ENCODE assay signal across 18 cellular contexts in the genomic region with DNA sequence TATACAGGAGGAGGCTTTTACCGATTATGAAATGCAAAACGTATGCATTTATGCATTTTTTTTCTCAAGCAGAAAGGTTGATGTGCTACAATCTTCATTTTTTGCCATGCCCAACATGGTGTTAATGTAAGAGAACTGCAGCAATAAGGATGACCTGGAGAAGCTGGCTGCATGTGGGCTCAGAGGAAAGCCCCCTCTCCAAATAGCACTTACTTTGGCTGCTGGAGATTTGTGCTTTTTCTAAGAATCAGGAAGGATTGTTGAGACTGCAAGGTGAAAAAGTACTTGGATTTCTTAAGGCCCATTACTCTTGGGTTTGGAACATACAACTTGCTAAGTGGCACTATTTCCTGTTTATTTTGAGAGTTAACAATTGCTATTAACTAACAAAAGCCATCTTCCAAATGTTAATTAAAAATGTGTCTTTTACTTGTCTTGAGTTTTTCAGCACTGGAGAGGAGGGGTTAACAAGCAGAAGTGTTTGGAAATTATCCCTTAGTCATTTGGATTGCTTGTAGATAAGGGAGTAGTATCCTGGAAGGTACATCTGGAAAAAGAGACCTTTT. TPM values are rescaled to one million over a fixed set of nuclear protein-coding genes. Genes with fewer than 3 reads are reported as not detected.
DNase-seq lines count a peak whose midpoint lies in the region; ATAC-seq, FAIRE-seq and TF ChIP-seq lines count a peak whose summit lies in the region.
"Had no signal": no experiment of that assay in that cellular context is flagged by ENCODE, and none has a peak within 500 bp of the region (broad histone marks: within the 10 kb centered on the region; RNA-seq: fewer than 3 reads in every experiment).

No MANE protein-coding gene starts in this region.

- H3K4me3 Mint-ChIP-seq in Calu3 (ENCODE audit: low read depth, unreplicated experiment) (no peak overlapping the region), nephron progenitor cell (peak overlapping the region; percentile 99)
- H3K4me3 Mint-ChIP-seq: activated CD4-positive, alpha-beta T cell treated with anti-CD3 and anti-CD28 coated beads, Interleukin-2, amount 10 ng/mL, durations not matched to agents 24 days and 14 days had no signal

- DNase-seq in Calu3, result no peak
- DNase-seq in IMR-90, result no peak
- no peak for DNase-seq in H1 (ENCODE audit: low read depth in 1 of 2, low spot score in 2 of 2)
- no peak for DNase-seq in nephron progenitor cell
- DNase-seq in DMS114 treated with DMSO at 0.1 percent for 48 hours (lab: John Stamatoyannopoulos, UW; ENCODE audit: unreplicated experiment), result no peak
- DNase-seq in kidney glomerular epithelial cell (lab: John Stamatoyannopoulos, UW), result no peak
- DNase-seq in activated T-cell treated with anti-CD3 and anti-CD28 coated beads, Interleukin-2, amount 50 U/mL, for 48 hours, result no peak
- DNase-seq: activated CD4-positive, alpha-beta T cell treated with anti-CD3 and anti-CD28 coated beads, Interleukin-2, amount 10 ng/mL, durations not matched to agents 24 days and 14 days; activated effector memory CD4-positive, alpha-beta T cell treated with anti-CD3 and anti-CD28 coated beads, Interleukin-2, amount 50 U/mL, for 16 hours; brain microvascular endothelial cell; hypothalamus; midbrain; NCI-H2107; OCI-M1; stimulated activated CD4-positive, alpha-beta T cell treated with anti-CD3 and anti-CD28 coated beads, Interleukin-2, amount 100 ng/mL, for 48 hours; stimulated activated naive CD8-positive, alpha-beta T cell treated with anti-CD3 and anti-CD28 coated beads, Interleukin-15, Interleukin-2, amounts not matched to agents 100 U/mL and 50 U/mL, for 24 hours had no signal

- H4K5ac ChIP-seq in IMR-90 (ENCODE audit: low read depth, low read length) (no peak overlapping the region), H1 (ENCODE audit: insufficient read length, low read depth, low read length) (no peak overlapping the region)

- POLR2A ChIA-PET in IMR-90 (lab: Charles Lee; ENCODE audit: unreplicated experiment), result interaction anchor here (0.5 to 0.7 kb wide), 2 partner anchors 150 to 1425 kb away, joined by 3 read pairs; no protein-coding TSS in a partner anchor
- POLR2A ChIA-PET in H1 (lab: Charles Lee; ENCODE audit: partially characterized antibody), result interaction anchor here (0.8 to 10.3 kb wide), 6 partner anchors 10 to 1199 kb away, joined by 3 to 161 read pairs (median 6); no protein-coding TSS in a partner anchor

- H3K56ac ChIP-seq in IMR-90 (ENCODE audit: extremely low read depth, insufficient read depth, low read length) (no peak overlapping the region), H1 (replicated peaks; ENCODE audit: insufficient read length, low read depth, low read length) (no peak overlapping the region)

- H2BK12ac ChIP-seq in H1 (ENCODE audit: low read depth, low read length), result no peak overlapping the region

- H3K27me3 ChIP-seq in IMR-90 (ENCODE audit: control insufficient read depth, insufficient read depth, low read length), result no peaks in the 10 kb centered on the region
- no peaks in the 10 kb centered on the region for H3K27me3 ChIP-seq in H1 (replicated peaks in 1 of 4; ENCODE audit: control insufficient read depth in 3 of 4, extremely low read depth in 1 of 4, insufficient read depth in 3 of 4, low read length in 3 of 4)
- H3K27me3 ChIP-seq in gastroesophageal sphincter, result no peaks in the 10 kb centered on the region
- H3K27me3 ChIP-seq: brain microvascular endothelial cell had no signal

- H2BK5ac ChIP-seq in IMR-90 (ENCODE audit: low read depth, low read length, poor library complexity, severe bottlenecking) (no peak overlapping the region), H1 (ENCODE audit: low read depth, low read length) (peak overlapping the region; percentile 22; the same call in 1 of the 2 replicates)

- TF ChIP-seq RAD21 in IMR-90 (IDR thresholded peaks at IDR 0.05; ENCODE audit: low read length) (no peak), H1 (IDR thresholded peaks at IDR 0.05 in 1 of 2, conservative IDR thresholded peaks at IDR 0.05 in 1 of 2; ENCODE audit: low read depth in 2 of 2, low read length in 2 of 2) (no peak)

- ATAC-seq in IMR-90 (ENCODE audit: low read depth), result no peak
- ATAC-seq in gastroesophageal sphincter, result no peak
- ATAC-seq: stimulated activated naive CD8-positive, alpha-beta T cell treated with anti-CD3 and anti-CD28 coated beads, Interleukin-15, Interleukin-2, amounts not matched to agents 100 U/mL and 50 U/mL, for 24 hours had no signal

- peak overlapping the region; percentile 21 for H3K27ac Mint-ChIP-seq in Calu3 (ENCODE audit: unreplicated experiment)
- H3K27ac Mint-ChIP-seq in nephron progenitor cell, result peak overlapping the region; percentile 87
- H3K27ac Mint-ChIP-seq: activated CD4-positive, alpha-beta T cell treated with anti-CD3 and anti-CD28 coated beads, Interleukin-2, amount 10 ng/mL, durations not matched to agents 24 days and 14 days had no signal

- peak overlapping the region; percentile 62; the same call in 1 of the 2 replicates for H3K23ac ChIP-seq in IMR-90 (ENCODE audit: low read depth, low read length)
- H3K23ac ChIP-seq in H1 (ENCODE audit: insufficient read length), result no peak overlapping the region

- CTCF ChIA-PET in Calu3 (lab: Charles Lee), result interaction anchor here (1.1 to 1.6 kb wide), 2 partner anchors 10 to 287 kb away, joined by 4 read pairs; no protein-coding TSS in a partner anchor
- CTCF ChIA-PET in IMR-90 (lab: Yijun Ruan, JAX), result no interaction called here
- CTCF ChIA-PET in H1 (lab: Charles Lee; ENCODE audit: partially characterized antibody), result interaction anchor here (0.6 to 1.8 kb wide), 7 partner anchors 66 to 299 kb away, joined by 3 to 5 read pairs (median 3); no protein-coding TSS in a partner anchor

- H3K4me1 ChIP-seq in IMR-90 (ENCODE audit: control insufficient read depth, insufficient read depth, low read length) (peaks cover 4% of the 10 kb centered on the region), H1 (replicated peaks in 1 of 4; ENCODE audit: control insufficient read depth in 3 of 4, insufficient read depth in 4 of 4, low read length in 3 of 4) (peaks cover 0 to 15% (median 6%) of the 10 kb centered on the region in 4 experiments; a peak in 4 of 7 replicates), gastroesophageal sphincter (peaks cover 0 to 30% (median 2%) of the 10 kb centered on the region in 3 donors)

- H2BK20ac ChIP-seq in IMR-90 (ENCODE audit: low read depth, low read length) (no peak overlapping the region), H1 (ENCODE audit: low read length) (no peak overlapping the region)

- H3K27me3 Mint-ChIP-seq in Calu3 (ENCODE audit: unreplicated experiment) (no peaks in the 10 kb centered on the region), nephron progenitor cell (ENCODE audit: low read depth, poor library complexity) (peaks cover 8% of the 10 kb centered on the region)

- intact Hi-C loops in Calu3 (cut with micrococcal nuclease; ENCODE audit: unreplicated experiment), result loop anchor here (2.0 to 10.0 kb wide), 9 partner anchors 48 to 1288 kb away; no protein-coding TSS in a partner anchor
- intact Hi-C loops in IMR-90 (cut with micrococcal nuclease), result loop anchor here (5.0 to 10.0 kb wide), 8 partner anchors 143 to 648 kb away; no protein-coding TSS in a partner anchor

- H3K27ac ChIP-seq in IMR-90 (ENCODE audit: insufficient read depth, low read length), result no peak overlapping the region
- H3K27ac ChIP-seq in H1 (ENCODE audit: low read depth, low read length), result peak overlapping the region; percentile 19; the same call in 1 of the 2 replicates
- no peak overlapping the region for H3K27ac ChIP-seq in gastroesophageal sphincter
- H3K27ac ChIP-seq: brain microvascular endothelial cell, epithelial cell of prostate had no signal

- H3K4me1 Mint-ChIP-seq in Calu3 (ENCODE audit: low read depth, unreplicated experiment), result peaks cover 11% of the 10 kb centered on the region
- H3K4me1 Mint-ChIP-seq in nephron progenitor cell, result peaks cover 45% of the 10 kb centered on the region

- H4K8ac ChIP-seq in IMR-90 (ENCODE audit: low read depth in 2 of 2, low read length in 2 of 2) (no peak overlapping the region), H1 (ENCODE audit: extremely low read depth, insufficient read depth, low read length) (no peak overlapping the region)

- BruUV-seq in Calu3 (replicated peaks; lab: Mats Ljungman, UMichigan) (no TSS peak), IMR-90 (replicated peaks; lab: Mats Ljungman, UMichigan) (no TSS peak)

- peaks cover 4% of the 10 kb centered on the region for H3K23me2 ChIP-seq in H1 (ENCODE audit: low read depth, low read length)

- H3K36me3 Mint-ChIP-seq in Calu3 (ENCODE audit: insufficient read depth, unreplicated experiment), result peaks cover 17% of the 10 kb centered on the region
- peaks cover 66% of the 10 kb centered on the region for H3K36me3 Mint-ChIP-seq in nephron progenitor cell (ENCODE audit: low read depth)

- H3K9ac ChIP-seq in IMR-90 (ENCODE audit: low read depth, low read length) (no peak overlapping the region), H1 (replicated peaks in 1 of 4; ENCODE audit: extremely low read depth in 1 of 4, low read depth in 3 of 4, low read length in 3 of 4) (0 out of 7 replicates have a peak overlapping the region, but pooled peaks of 1 of the 4 experiments have one; percentile 34)

- no peak overlapping the region for H3K18ac ChIP-seq in IMR-90 (ENCODE audit: low read depth, low read length)
- no peak overlapping the region for H3K18ac ChIP-seq in H1 (ENCODE audit: extremely low read depth, low read length)

- no peak overlapping the region for H2AFZ ChIP-seq in IMR-90 (replicated peaks; ENCODE audit: low read length, poor library complexity)
- H2AFZ ChIP-seq in H1 (ENCODE audit: low read length), result no peak overlapping the region

- H3K9me3 Mint-ChIP-seq in Calu3 (ENCODE audit: low read depth, unreplicated experiment), result no peaks in the 10 kb centered on the region
- H3K9me3 Mint-ChIP-seq in nephron progenitor cell, result peaks cover 10% of the 10 kb centered on the region
- H3K9me3 Mint-ChIP-seq: activated CD4-positive, alpha-beta T cell treated with anti-CD3 and anti-CD28 coated beads, Interleukin-2, amount 10 ng/mL, durations not matched to agents 24 days and 14 days had no signal

- H3K4me2 ChIP-seq in IMR-90 (ENCODE audit: low read depth, low read length), result peak overlapping the region; percentile 88
- H3K4me2 ChIP-seq in H1 (ENCODE audit: insufficient read depth in 1 of 2, low read depth in 2 of 2, low read length in 2 of 2), result peak overlapping the region; percentile 80 to 87

- TF ChIP-seq POLR2A in IMR-90 (IDR thresholded peaks at IDR 0.05; ENCODE audit: low read depth, low read length) (no peak; the same call in 1 of the 2 replicates), H1 (IDR thresholded peaks at IDR 0.05; ENCODE audit: control extremely low read depth in 1 of 2, low read depth in 2 of 2, low read length in 2 of 2) (peak in 1 of 2 experiments; percentile 55; a peak in 1 of 3 replicates), gastroesophageal sphincter (IDR thresholded peaks at IDR 0.05) (no peak)

- no peak overlapping the region for H2BK120ac ChIP-seq in IMR-90 (ENCODE audit: low read depth, low read length)
- no peak overlapping the region for H2BK120ac ChIP-seq in H1 (replicated peaks; ENCODE audit: low read depth, low read length)

- H4K91ac ChIP-seq in IMR-90 (ENCODE audit: insufficient read depth, low read depth, low read length) (no peak overlapping the region; the same call in 1 of the 2 replicates), H1 (replicated peaks; ENCODE audit: insufficient read length, low read length) (no peak overlapping the region)

- no peak for FAIRE-seq in H1 (lab: Jason Lieb, UNC)

- H2BK15ac ChIP-seq in IMR-90 (ENCODE audit: low read depth, low read length), result no peak overlapping the region
- H2BK15ac ChIP-seq in H1 (ENCODE audit: low read length), result no peak overlapping the region

- H2AK9ac ChIP-seq in IMR-90 (replicated peaks; ENCODE audit: low read depth, low read length, poor library complexity), result no peak overlapping the region

- no peak overlapping the region; the same call in 1 of the 2 replicates for H3K14ac ChIP-seq in IMR-90 (replicated peaks; ENCODE audit: low read depth, low read length)
- H3K14ac ChIP-seq in H1 (ENCODE audit: insufficient read length), result no peak overlapping the region

- dilution Hi-C loops in IMR-90 (cut with HindIII; ENCODE audit: low sequenced_read_pairs, unreplicated experiment), result no loop called here

- TF ChIP-seq CTCF in Calu3 (IDR thresholded peaks at IDR 0.05; ENCODE audit: unreplicated experiment) (no peak), IMR-90 (conservative IDR thresholded peaks at IDR 0.05; ENCODE audit: low read depth, low read length) (no peak), H1 (IDR thresholded peaks at IDR 0.05; ENCODE audit: control extremely low read depth in 1 of 3, insufficient read depth in 1 of 3, low read depth in 1 of 3, low read length in 3 of 3) (no peak), nephron progenitor cell (IDR thresholded peaks at IDR 0.05) (no peak), gastroesophageal sphincter (IDR thresholded peaks at IDR 0.05) (no peak)

- no CpG with 5 or more reads among the region's 2 CpGs for WGBS in IMR-90 (ENCODE audit: extremely low coverage in 2 of 2, insufficient read length in 1 of 2), 2 experiments
- WGBS in H1 (ENCODE audit: extremely low coverage in 1 of 2, insufficient coverage in 1 of 2, insufficient read length in 1 of 2, insufficient replicate concordance in 2 of 2, low coverage in 1 of 2, low lambda C conversion rate in 2 of 2, missing lambda C conversion rate in 1 of 2), 2 experiments, result 7% methylated on average over 2 of the region's 2 CpGs; no CpG with 5 or more reads in 1 of the 2 experiments
- 43 to 47% methylated on average over 2 of the region's 2 CpGs for WGBS in gastroesophageal sphincter (ENCODE audit: low coverage in 1 of 2), 2 donors

- peaks cover 9 to 15% of the 10 kb centered on the region in 2 experiments; a peak in 3 of 4 replicates for H3K79me1 ChIP-seq in IMR-90 (ENCODE audit: low read depth in 1 of 2, low read length in 2 of 2)
- H3K79me1 ChIP-seq in H1 (ENCODE audit: low read depth, low read length), result no peaks in the 10 kb centered on the region

- no peaks in the 10 kb centered on the region for H3K9me3 ChIP-seq in IMR-90 (ENCODE audit: control insufficient read depth, insufficient read depth, low read length)
- no peaks in the 10 kb centered on the region for H3K9me3 ChIP-seq in H1 (ENCODE audit: insufficient read depth in 2 of 2, low read depth in 1 of 2, low read length in 1 of 2)
- no peaks in the 10 kb centered on the region for H3K9me3 ChIP-seq in gastroesophageal sphincter

- no peak for TF ChIP-seq EP300 in H1 (IDR thresholded peaks at IDR 0.05; ENCODE audit: borderline replicate concordance in 1 of 2, low read depth in 2 of 2, low read length in 2 of 2)
- no peak for TF ChIP-seq EP300 in gastroesophageal sphincter (IDR thresholded peaks at IDR 0.05)

- in situ Hi-C loops in IMR-90 (cut with MboI; ENCODE audit: low sequenced_read_pairs), result loop anchor here (10.0 kb wide), 1 partner anchor 546 kb away; no protein-coding TSS in a partner anchor

- H3K9me1 ChIP-seq in IMR-90 (ENCODE audit: insufficient read depth, low read length), result peaks cover 3% of the 10 kb centered on the region; the same call in 1 of the 2 replicates

- H3K4ac ChIP-seq in IMR-90 (ENCODE audit: low read depth, low read length) (no peak overlapping the region), H1 (replicated peaks; ENCODE audit: insufficient read length, low read depth, low read length) (no peak overlapping the region)

- H2AK5ac ChIP-seq in IMR-90 (ENCODE audit: low read depth, low read length) (no peak overlapping the region), H1 (ENCODE audit: low read depth, low read length) (no peak overlapping the region)

- peaks cover 24 to 64% of the 10 kb centered on the region in 2 experiments for H3K79me2 ChIP-seq in H1 (ENCODE audit: control insufficient read depth in 1 of 2, insufficient read depth in 2 of 2, low read length in 2 of 2)

- H3K4me3 ChIP-seq in IMR-90 (ENCODE audit: insufficient read depth, low read depth, low read length) (no peak overlapping the region), H1 (ENCODE audit: extremely low read depth in 1 of 4, insufficient read depth in 2 of 4, low read depth in 3 of 4, low read length in 4 of 4) (peak overlapping the region in 3 of 4 experiments; percentile 68 to 97 (median 82); a peak in 4 of 8 replicates), gastroesophageal sphincter (no peak overlapping the region)

- H4K20me1 ChIP-seq in IMR-90 (ENCODE audit: insufficient read depth, low read length) (peaks cover 26% of the 10 kb centered on the region), H1 (replicated peaks in 1 of 2; ENCODE audit: control insufficient read depth in 1 of 2, insufficient read depth in 2 of 2, low read length in 2 of 2) (peaks cover 6 to 7% of the 10 kb centered on the region in 2 experiments)

- peaks cover 25% of the 10 kb centered on the region for H3K36me3 ChIP-seq in IMR-90 (ENCODE audit: control insufficient read depth, insufficient read depth, low read length)
- peaks cover 0 to 30% (median 6%) of the 10 kb centered on the region in 4 experiments; a peak in 2 of 8 replicates for H3K36me3 ChIP-seq in H1 (ENCODE audit: control insufficient read depth in 2 of 4, insufficient read depth in 4 of 4, low read length in 3 of 4)
- no peaks in the 10 kb centered on the region for H3K36me3 ChIP-seq in gastroesophageal sphincter
- H3K36me3 ChIP-seq: brain microvascular endothelial cell had no signal

RNA-seq across cellular contexts. Expression of gene SOX4, which starts 5.6 kb away (rescaled TPM):
- total RNA-seq in Calu3 (2022) (109 and 120 TPM in 2 replicates), IMR-90 (2012; rRNA removed) (4.7 and 6.4 TPM in 2 replicates), gastroesophageal sphincter (1 to 10 TPM; 3.3 to 4.6 (median 4.1) TPM)
- polyA plus RNA-seq in IMR-90 (2012; rRNA removed) (4.8 and 5.4 TPM in 2 replicates), H1 (2011; rRNA removed) (14.1 and 16.1 TPM in 2 replicates)
- 3.1 and 5.4 TPM in 2 replicates for polyA plus RNA-seq in IMR-90 (2012; cell fraction: cytosol; rRNA removed)
- polyA plus RNA-seq in IMR-90 (2012; cell fraction: nucleus; rRNA removed; ENCODE audit: low replicate concordance), result 4.5 and 8.7 TPM in 2 replicates
- total RNA-seq in H1 (2021; fragmentation: NEBNext Ultra II Directional; extraction: Animal tissue kit (Norgen Biotek cat#: 25700)), result 162 and 169 TPM in 2 replicates
- polyA plus RNA-seq in H1 (2011; cell fraction: cytosol; rRNA removed), result 25.2 TPM
- polyA plus RNA-seq in H1 (2011; cell fraction: nucleus; rRNA removed), result 28.0 TPM
- 42.4 to 50.3 TPM (median 46.5 TPM) in 4 replicates for polyA plus RNA-seq in H1 (2012, experiment 1 of 2)
- 31.6 TPM for polyA plus RNA-seq in H1 (2012, experiment 2 of 2)
- polyA plus RNA-seq in H1 (2013, experiment 1 of 2), result 141 TPM
- polyA plus RNA-seq in H1 (2013, experiment 2 of 2), result 134 TPM
- 26.2 and 31.1 TPM in 2 replicates for polyA minus RNA-seq in H1 (2011; rRNA and poly(A)+ RNA removed)
- 46.9 TPM for polyA minus RNA-seq in H1 (2011; cell fraction: cytosol; rRNA and poly(A)+ RNA removed)
- 36.0 TPM for polyA minus RNA-seq in H1 (2011; cell fraction: nucleus; rRNA and poly(A)+ RNA removed)

Comparison
In these comparisons a context has a peak if more than half of its experiments do, and no peak if none do; other contexts are left out.
1. H3K4me3 ChIP-seq: peak in H1 (3 of 4); none in IMR-90 (single experiment) and gastroesophageal sphincter (0 of 2).
2. RNA of gene SOX4, which starts 5.6 kb away (total RNA-seq): 162 to 169 TPM in H1 and 109 to 120 TPM in Calu3; 4.7 to 6.4 TPM in IMR-90 and 3.3 to 4.6 TPM in gastroesophageal sphincter; every median in the first group is over 10 times any median in the second.